22 cellular contexts compared by ENCODE assay signal in genomic region chrX:130253916-130254315, GRCh38.
"Had no signal": no experiment of that assay in that cellular context is flagged by ENCODE, and none has a peak within 500 bp of the region (broad histone marks: within the 10 kb centered on the region; RNA-seq: fewer than 3 reads in every experiment).

No MANE protein-coding gene starts in this region.

- H3K4me3 ChIP-seq: heart left ventricle, ovary, psoas muscle, right atrium auricular region, spleen, testis had no signal

- DNase-seq: activated CD4-positive, alpha-beta T cell treated with anti-CD3 and anti-CD28 coated beads, Interleukin-2, amount 10 ng/mL, durations not matched to agents 7 days and 5 days; activated CD8-positive, alpha-beta memory T cell treated with anti-CD3 and anti-CD28 coated beads, Interleukin-2, amount 10 ng/mL, durations not matched to agents 7 days and 5 days; activated CD8-positive, alpha-beta T cell treated with anti-CD3 and anti-CD28 coated beads for 36 hours; activated effector memory CD4-positive, alpha-beta T cell treated with anti-CD3 and anti-CD28 coated beads, Interleukin-2, amount 50 U/mL, for 16 hours; activated T-cell treated with anti-CD3 and anti-CD28 coated beads for 4 hours; anterior cingulate cortex; brain microvascular endothelial cell; caudate nucleus; effector CD4-positive, alpha-beta T cell; heart left ventricle; islet precursor cell; left cardiac atrium; ovary; psoas muscle; spleen; stimulated activated CD4-positive, alpha-beta T cell treated with anti-CD3 and anti-CD28 coated beads, Interleukin-4, amount 100 ng/mL, for 1 hour; stimulated activated naive CD4-positive, alpha-beta T cell; testis; trophoblast cell had no signal

- ATAC-seq: activated CD8-positive, alpha-beta memory T cell treated with anti-CD3 and anti-CD28 coated beads, Interleukin-2, amount 10 ng/mL, durations not matched to agents 7 days and 5 days; activated CD8-positive, alpha-beta T cell treated with anti-CD3 and anti-CD28 coated beads for 36 hours; heart left ventricle; left cardiac atrium; psoas muscle had no signal

- H3K4me1 ChIP-seq: heart left ventricle, psoas muscle, right atrium auricular region, spleen, testis had no signal

- H3K27ac ChIP-seq: brain microvascular endothelial cell, heart left ventricle, neutrophil, ovary, psoas muscle, right atrium auricular region, spleen, testis had no signal

- FAIRE-seq: endometrium had no signal

- H3K36me3 ChIP-seq: brain microvascular endothelial cell, neutrophil, ovary, right atrium auricular region had no signal

- H3K27me3 ChIP-seq: brain microvascular endothelial cell, heart left ventricle, neutrophil, ovary, right atrium auricular region, spleen, testis had no signal

- H3K9me3 ChIP-seq: heart left ventricle, neutrophil, ovary, psoas muscle, right atrium auricular region, spleen, testis had no signal
